In the genomic region with DNA sequence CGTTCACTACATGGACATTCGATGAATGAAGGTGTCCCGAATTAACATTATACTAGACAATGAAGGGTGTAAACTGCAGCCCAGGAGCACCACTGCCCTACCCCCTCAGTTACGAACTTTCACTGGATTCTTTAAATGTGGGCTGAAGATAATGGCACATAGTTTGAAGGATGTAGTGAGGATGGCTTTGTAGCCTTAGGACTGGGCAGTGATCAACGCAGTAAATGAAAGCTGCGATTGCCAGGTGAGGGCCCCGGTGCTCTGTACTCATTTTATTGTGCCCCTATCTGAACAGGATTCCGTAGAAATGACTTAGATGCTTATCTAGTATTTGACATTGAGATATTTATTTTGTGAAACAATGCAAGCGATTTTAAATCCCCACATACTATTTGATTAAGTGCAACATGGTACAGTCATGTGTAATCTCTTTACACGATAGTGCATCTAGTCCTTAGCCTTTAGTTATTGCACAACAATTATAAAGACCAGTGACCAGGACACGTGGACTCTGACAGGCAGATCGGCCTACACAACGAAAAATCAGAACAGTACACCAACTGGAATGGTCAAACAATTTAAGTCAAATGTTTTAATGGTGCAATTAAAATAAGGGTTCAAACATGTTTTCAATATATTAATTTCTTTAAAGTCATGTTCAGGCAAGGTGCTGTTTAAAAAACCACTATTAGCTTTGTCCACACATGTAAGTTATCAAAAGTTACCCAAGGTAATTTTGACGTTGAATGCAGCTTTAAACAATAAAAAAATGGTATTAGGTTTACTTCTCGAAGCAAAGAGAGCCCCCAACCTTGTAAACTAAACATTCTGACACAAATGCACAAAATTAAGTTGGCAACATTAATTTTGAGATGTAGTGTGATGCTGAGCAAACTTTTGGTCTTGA, we compare ENCODE assay signal across 2 cellular contexts.
TF ChIP-seq lines count a peak whose summit lies in the region.

No MANE protein-coding gene starts in this region.

TF ChIP-seq in WTC11, 78 proteins besides CTCF, POLR2A, EP300 and RAD21 (continued from another document and continues in another):
- TF ChIP-seq CREB1 (CRISPR knock-in tag; IDR thresholded peaks at IDR 0.05) (peak; percentile 37; the same call in 1 of the 2 replicates), TEAD1 (CRISPR knock-in tag; IDR thresholded peaks at IDR 0.05) (peak; percentile 72; the same call in 1 of the 2 replicates), TP53 (CRISPR knock-in tag; IDR thresholded peaks at IDR 0.05) (no peak), OVOL2 (CRISPR knock-in tag; IDR thresholded peaks at IDR 0.05; ENCODE audit: borderline replicate concordance) (no peak), ZNF396 (CRISPR knock-in tag; IDR thresholded peaks at IDR 0.05; ENCODE audit: borderline replicate concordance) (no peak), SMAD3 (CRISPR knock-in tag; IDR thresholded peaks at IDR 0.05; ENCODE audit: borderline replicate concordance) (0 out of 2 replicates have a peak, but pooled peaks have one; percentile 15), ZNF671 (CRISPR knock-in tag; IDR thresholded peaks at IDR 0.05) (peak; percentile 96), GABPB1 (CRISPR knock-in tag; IDR thresholded peaks at IDR 0.05) (peak; percentile 33; the same call in 1 of the 2 replicates), IRF2 (CRISPR knock-in tag; IDR thresholded peaks at IDR 0.05; ENCODE audit: borderline replicate concordance, low read depth) (no peak), ZNF317 (CRISPR knock-in tag; IDR thresholded peaks at IDR 0.05; ENCODE audit: borderline replicate concordance, low read depth) (no peak), MYBL2 (CRISPR knock-in tag; IDR thresholded peaks at IDR 0.05) (0 out of 2 replicates have a peak, but pooled peaks have one; percentile 55), EMX1 (CRISPR knock-in tag; IDR thresholded peaks at IDR 0.05) (peak; percentile 96), CREM (CRISPR knock-in tag; IDR thresholded peaks at IDR 0.05) (no peak)
- TF ChIP-seq, protein P1, sequence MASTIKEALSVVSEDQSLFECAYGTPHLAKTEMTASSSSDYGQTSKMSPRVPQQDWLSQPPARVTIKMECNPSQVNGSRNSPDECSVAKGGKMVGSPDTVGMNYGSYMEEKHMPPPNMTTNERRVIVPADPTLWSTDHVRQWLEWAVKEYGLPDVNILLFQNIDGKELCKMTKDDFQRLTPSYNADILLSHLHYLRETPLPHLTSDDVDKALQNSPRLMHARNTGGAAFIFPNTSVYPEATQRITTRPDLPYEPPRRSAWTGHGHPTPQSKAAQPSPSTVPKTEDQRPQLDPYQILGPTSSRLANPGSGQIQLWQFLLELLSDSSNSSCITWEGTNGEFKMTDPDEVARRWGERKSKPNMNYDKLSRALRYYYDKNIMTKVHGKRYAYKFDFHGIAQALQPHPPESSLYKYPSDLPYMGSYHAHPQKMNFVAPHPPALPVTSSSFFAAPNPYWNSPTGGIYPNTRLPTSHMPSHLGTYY (CRISPR knock-in tag; IDR thresholded peaks at IDR 0.05) = peak; percentile 96
- TF ChIP-seq, protein P2, sequence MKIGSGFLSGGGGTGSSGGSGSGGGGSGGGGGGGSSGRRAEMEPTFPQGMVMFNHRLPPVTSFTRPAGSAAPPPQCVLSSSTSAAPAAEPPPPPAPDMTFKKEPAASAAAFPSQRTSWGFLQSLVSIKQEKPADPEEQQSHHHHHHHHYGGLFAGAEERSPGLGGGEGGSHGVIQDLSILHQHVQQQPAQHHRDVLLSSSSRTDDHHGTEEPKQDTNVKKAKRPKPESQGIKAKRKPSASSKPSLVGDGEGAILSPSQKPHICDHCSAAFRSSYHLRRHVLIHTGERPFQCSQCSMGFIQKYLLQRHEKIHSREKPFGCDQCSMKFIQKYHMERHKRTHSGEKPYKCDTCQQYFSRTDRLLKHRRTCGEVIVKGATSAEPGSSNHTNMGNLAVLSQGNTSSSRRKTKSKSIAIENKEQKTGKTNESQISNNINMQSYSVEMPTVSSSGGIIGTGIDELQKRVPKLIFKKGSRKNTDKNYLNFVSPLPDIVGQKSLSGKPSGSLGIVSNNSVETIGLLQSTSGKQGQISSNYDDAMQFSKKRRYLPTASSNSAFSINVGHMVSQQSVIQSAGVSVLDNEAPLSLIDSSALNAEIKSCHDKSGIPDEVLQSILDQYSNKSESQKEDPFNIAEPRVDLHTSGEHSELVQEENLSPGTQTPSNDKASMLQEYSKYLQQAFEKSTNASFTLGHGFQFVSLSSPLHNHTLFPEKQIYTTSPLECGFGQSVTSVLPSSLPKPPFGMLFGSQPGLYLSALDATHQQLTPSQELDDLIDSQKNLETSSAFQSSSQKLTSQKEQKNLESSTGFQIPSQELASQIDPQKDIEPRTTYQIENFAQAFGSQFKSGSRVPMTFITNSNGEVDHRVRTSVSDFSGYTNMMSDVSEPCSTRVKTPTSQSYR (CRISPR knock-in tag; IDR thresholded peaks at IDR 0.05) = no peak
- TF ChIP-seq, protein P3, sequence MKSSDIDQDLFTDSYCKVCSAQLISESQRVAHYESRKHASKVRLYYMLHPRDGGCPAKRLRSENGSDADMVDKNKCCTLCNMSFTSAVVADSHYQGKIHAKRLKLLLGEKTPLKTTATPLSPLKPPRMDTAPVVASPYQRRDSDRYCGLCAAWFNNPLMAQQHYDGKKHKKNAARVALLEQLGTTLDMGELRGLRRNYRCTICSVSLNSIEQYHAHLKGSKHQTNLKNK (CRISPR knock-in tag; IDR thresholded peaks at IDR 0.05) = no peak
- TF ChIP-seq, protein P4, sequence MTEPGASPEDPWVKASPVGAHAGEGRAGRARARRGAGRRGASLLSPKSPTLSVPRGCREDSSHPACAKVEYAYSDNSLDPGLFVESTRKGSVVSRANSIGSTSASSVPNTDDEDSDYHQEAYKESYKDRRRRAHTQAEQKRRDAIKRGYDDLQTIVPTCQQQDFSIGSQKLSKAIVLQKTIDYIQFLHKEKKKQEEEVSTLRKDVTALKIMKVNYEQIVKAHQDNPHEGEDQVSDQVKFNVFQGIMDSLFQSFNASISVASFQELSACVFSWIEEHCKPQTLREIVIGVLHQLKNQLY (CRISPR knock-in tag; IDR thresholded peaks at IDR 0.05) = no peak
- TF ChIP-seq, protein P5, sequence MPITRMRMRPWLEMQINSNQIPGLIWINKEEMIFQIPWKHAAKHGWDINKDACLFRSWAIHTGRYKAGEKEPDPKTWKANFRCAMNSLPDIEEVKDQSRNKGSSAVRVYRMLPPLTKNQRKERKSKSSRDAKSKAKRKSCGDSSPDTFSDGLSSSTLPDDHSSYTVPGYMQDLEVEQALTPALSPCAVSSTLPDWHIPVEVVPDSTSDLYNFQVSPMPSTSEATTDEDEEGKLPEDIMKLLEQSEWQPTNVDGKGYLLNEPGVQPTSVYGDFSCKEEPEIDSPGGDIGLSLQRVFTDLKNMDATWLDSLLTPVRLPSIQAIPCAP (CRISPR knock-in tag; IDR thresholded peaks at IDR 0.05) = 0 out of 2 replicates have a peak, but pooled peaks have one; percentile 40
- TF ChIP-seq, protein P6, sequence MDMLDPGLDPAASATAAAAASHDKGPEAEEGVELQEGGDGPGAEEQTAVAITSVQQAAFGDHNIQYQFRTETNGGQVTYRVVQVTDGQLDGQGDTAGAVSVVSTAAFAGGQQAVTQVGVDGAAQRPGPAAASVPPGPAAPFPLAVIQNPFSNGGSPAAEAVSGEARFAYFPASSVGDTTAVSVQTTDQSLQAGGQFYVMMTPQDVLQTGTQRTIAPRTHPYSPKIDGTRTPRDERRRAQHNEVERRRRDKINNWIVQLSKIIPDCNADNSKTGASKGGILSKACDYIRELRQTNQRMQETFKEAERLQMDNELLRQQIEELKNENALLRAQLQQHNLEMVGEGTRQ (CRISPR knock-in tag; IDR thresholded peaks at IDR 0.05) = no peak
- TF ChIP-seq, protein P7, sequence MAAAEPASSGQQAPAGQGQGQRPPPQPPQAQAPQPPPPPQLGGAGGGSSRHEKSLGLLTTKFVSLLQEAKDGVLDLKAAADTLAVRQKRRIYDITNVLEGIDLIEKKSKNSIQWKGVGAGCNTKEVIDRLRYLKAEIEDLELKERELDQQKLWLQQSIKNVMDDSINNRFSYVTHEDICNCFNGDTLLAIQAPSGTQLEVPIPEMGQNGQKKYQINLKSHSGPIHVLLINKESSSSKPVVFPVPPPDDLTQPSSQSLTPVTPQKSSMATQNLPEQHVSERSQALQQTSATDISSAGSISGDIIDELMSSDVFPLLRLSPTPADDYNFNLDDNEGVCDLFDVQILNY (CRISPR knock-in tag; IDR thresholded peaks at IDR 0.05) = no peak

TF ChIP-seq in liver, 16 proteins besides CTCF, POLR2A, EP300 and RAD21 (continued from another document):
- TF ChIP-seq, protein P8, sequence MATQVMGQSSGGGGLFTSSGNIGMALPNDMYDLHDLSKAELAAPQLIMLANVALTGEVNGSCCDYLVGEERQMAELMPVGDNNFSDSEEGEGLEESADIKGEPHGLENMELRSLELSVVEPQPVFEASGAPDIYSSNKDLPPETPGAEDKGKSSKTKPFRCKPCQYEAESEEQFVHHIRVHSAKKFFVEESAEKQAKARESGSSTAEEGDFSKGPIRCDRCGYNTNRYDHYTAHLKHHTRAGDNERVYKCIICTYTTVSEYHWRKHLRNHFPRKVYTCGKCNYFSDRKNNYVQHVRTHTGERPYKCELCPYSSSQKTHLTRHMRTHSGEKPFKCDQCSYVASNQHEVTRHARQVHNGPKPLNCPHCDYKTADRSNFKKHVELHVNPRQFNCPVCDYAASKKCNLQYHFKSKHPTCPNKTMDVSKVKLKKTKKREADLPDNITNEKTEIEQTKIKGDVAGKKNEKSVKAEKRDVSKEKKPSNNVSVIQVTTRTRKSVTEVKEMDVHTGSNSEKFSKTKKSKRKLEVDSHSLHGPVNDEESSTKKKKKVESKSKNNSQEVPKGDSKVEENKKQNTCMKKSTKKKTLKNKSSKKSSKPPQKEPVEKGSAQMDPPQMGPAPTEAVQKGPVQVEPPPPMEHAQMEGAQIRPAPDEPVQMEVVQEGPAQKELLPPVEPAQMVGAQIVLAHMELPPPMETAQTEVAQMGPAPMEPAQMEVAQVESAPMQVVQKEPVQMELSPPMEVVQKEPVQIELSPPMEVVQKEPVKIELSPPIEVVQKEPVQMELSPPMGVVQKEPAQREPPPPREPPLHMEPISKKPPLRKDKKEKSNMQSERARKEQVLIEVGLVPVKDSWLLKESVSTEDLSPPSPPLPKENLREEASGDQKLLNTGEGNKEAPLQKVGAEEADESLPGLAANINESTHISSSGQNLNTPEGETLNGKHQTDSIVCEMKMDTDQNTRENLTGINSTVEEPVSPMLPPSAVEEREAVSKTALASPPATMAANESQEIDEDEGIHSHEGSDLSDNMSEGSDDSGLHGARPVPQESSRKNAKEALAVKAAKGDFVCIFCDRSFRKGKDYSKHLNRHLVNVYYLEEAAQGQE (IDR thresholded peaks at IDR 0.05) = peak; percentile 46
- TF ChIP-seq FOXA2 (IDR thresholded peaks at IDR 0.05) = peak; percentile 61
- peak; percentile 75 for TF ChIP-seq SP1 (IDR thresholded peaks at IDR 0.05)
- peak; percentile 55 to 84 for TF ChIP-seq HNF4A (conservative IDR thresholded peaks at IDR 0.05)
